ENCODE assay signal across 14 cellular contexts in the genomic region with DNA sequence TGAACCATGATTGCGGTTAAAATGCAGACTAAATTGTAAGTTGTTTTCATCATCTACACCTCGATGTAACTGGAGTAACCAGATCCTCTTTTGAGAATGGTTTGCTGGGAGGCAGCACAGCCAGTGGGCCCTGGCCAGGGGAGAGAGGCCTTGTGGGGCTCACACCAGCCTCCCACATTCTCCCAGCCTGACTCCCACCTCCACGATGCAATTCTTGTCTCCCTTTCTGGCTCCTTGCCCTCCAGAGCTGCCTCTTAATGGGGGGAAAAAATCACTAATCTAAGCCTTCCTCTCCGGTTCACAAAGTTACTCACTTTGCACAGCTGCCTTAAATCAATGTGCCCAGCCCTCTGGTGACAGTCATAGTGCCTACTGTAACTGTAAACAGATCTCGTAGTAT. TPM values are rescaled to one million over a fixed set of nuclear protein-coding genes. Genes with fewer than 3 reads are reported as not detected.
"Had no signal": no experiment of that assay in that cellular context is flagged by ENCODE, and none has a peak within 500 bp of the region (broad histone marks: within the 10 kb centered on the region; RNA-seq: fewer than 3 reads in every experiment).

No MANE protein-coding gene starts in this region.

- H3K27ac Mint-ChIP-seq: activated naive CD8-positive, alpha-beta T cell treated with anti-CD3 and anti-CD28 coated beads, Interleukin-2, amount 10 ng/mL, durations not matched to agents 7 days and 5 days; activated T-helper 1 cell treated with anti-CD3 and anti-CD28 coated beads, Interleukin-12 subunit alpha, Interleukin-12 subunit beta, Interleukin-2, Interleukin-4 antibody, amounts not matched to agents 30 ng/mL and 10 ng/mL and 1 ng/mL, durations not matched to agents 14 hours and 24 hours and 36 hours; stimulated activated effector memory CD8-positive, alpha-beta T cell treated with anti-CD3 and anti-CD28 coated beads, Interleukin-12 subunit alpha, Interleukin-12 subunit beta, amount 100 ng/mL, for 72 hours had no signal

- H3K27ac ChIP-seq: thyroid gland, uterus had no signal

- H3K36me3 ChIP-seq: thyroid gland, uterus had no signal

- H3K27me3 Mint-ChIP-seq: activated naive CD8-positive, alpha-beta T cell treated with anti-CD3 and anti-CD28 coated beads, Interleukin-2, amount 10 ng/mL, durations not matched to agents 7 days and 5 days had no signal

- ATAC-seq: stimulated activated effector memory CD8-positive, alpha-beta T cell treated with anti-CD3 and anti-CD28 coated beads, Interleukin-12 subunit alpha, Interleukin-12 subunit beta, amount 100 ng/mL, for 72 hours had no signal

- H3K4me3 ChIP-seq: thyroid gland, uterus had no signal

- H3K27me3 ChIP-seq: thyroid gland, uterus had no signal

- H3K4me1 Mint-ChIP-seq: activated naive CD8-positive, alpha-beta T cell treated with anti-CD3 and anti-CD28 coated beads, Interleukin-2, amount 10 ng/mL, durations not matched to agents 7 days and 5 days; stimulated activated effector memory CD8-positive, alpha-beta T cell treated with anti-CD3 and anti-CD28 coated beads, Interleukin-12 subunit alpha, Interleukin-12 subunit beta, amount 100 ng/mL, for 72 hours had no signal

- H3K9me3 ChIP-seq: thyroid gland, uterus had no signal

- DNase-seq: activated CD4-positive, CD25-positive, alpha-beta regulatory T cell treated with anti-CD3 and anti-CD28 coated beads, Interleukin-2, amount 50 U/mL, for 72 hours; activated naive CD8-positive, alpha-beta T cell treated with anti-CD3 and anti-CD28 coated beads, Interleukin-2, amount 10 ng/mL, durations not matched to agents 7 days and 5 days; aorta; hypothalamus; kidney glomerular epithelial cell; mesendoderm; posterior cingulate gyrus; retina; T-helper 1 cell; T1000; thyroid gland; uterus had no signal

- H3K36me3 Mint-ChIP-seq: activated naive CD8-positive, alpha-beta T cell treated with anti-CD3 and anti-CD28 coated beads, Interleukin-2, amount 10 ng/mL, durations not matched to agents 7 days and 5 days; stimulated activated effector memory CD8-positive, alpha-beta T cell treated with anti-CD3 and anti-CD28 coated beads, Interleukin-12 subunit alpha, Interleukin-12 subunit beta, amount 100 ng/mL, for 72 hours had no signal

- H3K4me1 ChIP-seq: thyroid gland, uterus had no signal

- H3K4me3 Mint-ChIP-seq: activated naive CD8-positive, alpha-beta T cell treated with anti-CD3 and anti-CD28 coated beads, Interleukin-2, amount 10 ng/mL, durations not matched to agents 7 days and 5 days; activated T-helper 1 cell treated with anti-CD3 and anti-CD28 coated beads, Interleukin-12 subunit alpha, Interleukin-12 subunit beta, Interleukin-2, Interleukin-4 antibody, amounts not matched to agents 30 ng/mL and 10 ng/mL and 1 ng/mL, durations not matched to agents 14 hours and 24 hours and 36 hours; stimulated activated effector memory CD8-positive, alpha-beta T cell treated with anti-CD3 and anti-CD28 coated beads, Interleukin-12 subunit alpha, Interleukin-12 subunit beta, amount 100 ng/mL, for 72 hours had no signal

- H3K9me3 Mint-ChIP-seq: activated naive CD8-positive, alpha-beta T cell treated with anti-CD3 and anti-CD28 coated beads, Interleukin-2, amount 10 ng/mL, durations not matched to agents 7 days and 5 days; activated T-helper 1 cell treated with anti-CD3 and anti-CD28 coated beads, Interleukin-12 subunit alpha, Interleukin-12 subunit beta, Interleukin-2, Interleukin-4 antibody, amounts not matched to agents 30 ng/mL and 10 ng/mL and 1 ng/mL, durations not matched to agents 14 hours and 24 hours and 36 hours; stimulated activated effector memory CD8-positive, alpha-beta T cell treated with anti-CD3 and anti-CD28 coated beads, Interleukin-12 subunit alpha, Interleukin-12 subunit beta, amount 100 ng/mL, for 72 hours had no signal

RNA-seq across cellular contexts. Expression of a gene that starts 17.9 kb away (rescaled TPM):
- total RNA-seq: activated naive CD8-positive, alpha-beta T cell treated with anti-CD3 and anti-CD28 coated beads, Interleukin-2, amount 10 ng/mL, durations not matched to agents 7 days and 5 days; activated T-helper 1 cell treated with anti-CD3 and anti-CD28 coated beads, Interleukin-12 subunit alpha, Interleukin-12 subunit beta, Interleukin-2, Interleukin-4 antibody, amounts not matched to agents 30 ng/mL and 10 ng/mL and 1 ng/mL, durations not matched to agents 14 hours and 24 hours and 36 hours had no signal
